ENCODE assay signal across 10 cellular contexts in the genomic region with DNA sequence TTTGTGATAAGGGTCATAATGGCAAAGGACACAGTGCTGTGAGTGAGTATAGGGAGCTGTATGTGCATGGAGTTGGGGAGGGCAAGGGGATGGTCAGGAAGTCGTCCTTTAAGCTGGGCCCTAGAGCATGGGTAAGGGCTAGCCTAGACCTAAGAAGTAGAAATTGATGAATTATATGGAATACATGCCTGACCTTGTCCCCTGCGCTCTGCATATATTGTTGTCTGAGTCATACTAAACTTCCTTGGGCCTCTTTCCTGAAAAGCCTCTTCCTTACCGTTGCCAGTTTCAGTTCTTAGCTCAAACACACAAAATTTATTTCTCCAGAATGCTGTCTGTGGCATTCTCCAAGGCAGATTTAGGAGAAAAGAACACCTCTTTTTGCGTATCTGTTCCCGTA. TPM values are rescaled to one million over a fixed set of nuclear protein-coding genes. Genes with fewer than 3 reads are reported as not detected.
DNase-seq lines count a peak whose midpoint lies in the region; ATAC-seq and TF ChIP-seq lines count a peak whose summit lies in the region.
"Had no signal": no experiment of that assay in that cellular context is flagged by ENCODE, and none has a peak within 500 bp of the region (broad histone marks: within the 10 kb centered on the region; RNA-seq: fewer than 3 reads in every experiment).

No MANE protein-coding gene starts in this region.

- ATAC-seq in HCT116 (no peak), gastrocnemius medialis (no peak), HG02973 (IDR thresholded peaks at IDR 0.05; ENCODE audit: unreplicated experiment) (no peak), HG02870 (IDR thresholded peaks at IDR 0.05; ENCODE audit: unreplicated experiment) (no peak), HG02678 (IDR thresholded peaks at IDR 0.05; ENCODE audit: unreplicated experiment) (no peak)

- intact Hi-C loops in HCT116 (cut with micrococcal nuclease) = no loop called here
- intact Hi-C loops in gastrocnemius medialis (cut with DNase I; ENCODE audit: low total_unique reads) = no loop called here

- no peak for TF ChIP-seq CTCF in HCT116 (IDR thresholded peaks at IDR 0.05 in 2 of 3, conservative IDR thresholded peaks at IDR 0.05 in 1 of 3; ENCODE audit: borderline replicate concordance in 1 of 3, insufficient read depth in 1 of 3, low read depth in 2 of 3, low read length in 2 of 3)
- no peak for TF ChIP-seq CTCF in gastrocnemius medialis (IDR thresholded peaks at IDR 0.05 in 4 of 5, conservative IDR thresholded peaks at IDR 0.05 in 1 of 5)

- H3K9me3 ChIP-seq in HCT116 (ENCODE audit: control insufficient read depth in 1 of 2, insufficient read depth in 1 of 2, low read depth in 1 of 2, low read length in 2 of 2) = no peaks in the 10 kb centered on the region
- no peaks in the 10 kb centered on the region for H3K9me3 ChIP-seq in effector memory CD4-positive, alpha-beta T cell (ENCODE audit: control insufficient read depth, low read length)
- H3K9me3 ChIP-seq in gastrocnemius medialis = no peaks in the 10 kb centered on the region

- no peak overlapping the region for H2AFZ ChIP-seq in HCT116 (ENCODE audit: low read depth, low read length, poor library complexity, severe bottlenecking)

- in situ Hi-C loops in gastrocnemius medialis (cut with MboI; ENCODE audit: low sequenced_read_pairs in 4 of 4) (loop anchor here in 1 of 4 donors (5.0 kb wide), 1 partner anchor 36 kb away; no protein-coding TSS in a partner anchor), ACHN (cut with HindIII; ENCODE audit: low pct_ligation_motif_present, low pct_unique_long_range_greater_than_20kb, low sequenced_read_pairs) (no loop called here)

- DNase-seq in HCT116 (ENCODE audit: low read depth, low spot score) (no peak), RPMI7951 (ENCODE audit: low read depth) (peak; percentile 14), gastrocnemius medialis (no peak), ACHN (no peak)
- no peak for DNase-seq in effector memory CD4-positive, alpha-beta T cell
- DNase-seq: dorsolateral prefrontal cortex, NCI-H69 had no signal

- RAD21 ChIA-PET in HCT116 (lab: Charles Lee; ENCODE audit: low non-redundant PET in 1 of 2, low total read pairs in 2 of 2, uncharacterized antibody in 2 of 2, unreplicated experiment in 2 of 2) = no interaction called here

- H3K4me2 ChIP-seq in HCT116 (ENCODE audit: low read length) = 0 out of 2 replicates have a peak overlapping the region, but pooled peaks have one; percentile 5

- H3K9me2 ChIP-seq in HCT116 (ENCODE audit: insufficient read depth) = no peaks in the 10 kb centered on the region

- H3K4me1 ChIP-seq in HCT116 (ENCODE audit: control insufficient read depth in 1 of 2, insufficient read depth in 2 of 2, low read length in 2 of 2) = peaks cover 5 to 21% of the 10 kb centered on the region in 2 experiments; a peak in 2 of 4 replicates
- H3K4me1 ChIP-seq in effector memory CD4-positive, alpha-beta T cell (ENCODE audit: control insufficient read depth, insufficient read depth, low read length, poor library complexity, severe bottlenecking) = peaks cover 61% of the 10 kb centered on the region
- H3K4me1 ChIP-seq in gastrocnemius medialis = peaks cover 59 to 63% of the 10 kb centered on the region in 2 donors

- H3K27me3 ChIP-seq in HCT116 (ENCODE audit: insufficient read depth, low read length) (no peaks in the 10 kb centered on the region), gastrocnemius medialis (no peaks in the 10 kb centered on the region)
- H3K27me3 ChIP-seq in effector memory CD4-positive, alpha-beta T cell (replicated peaks; ENCODE audit: control insufficient read depth, insufficient read depth, low read length, poor library complexity, severe bottlenecking) = no peaks in the 10 kb centered on the region
- H3K27me3 ChIP-seq: dorsolateral prefrontal cortex had no signal

- TF ChIP-seq RAD21 in HCT116 (IDR thresholded peaks at IDR 0.05; ENCODE audit: low read depth) = no peak

- H3K4me3 ChIP-seq in HCT116 (replicated peaks in 1 of 2; ENCODE audit: low read depth in 1 of 2, low read length in 2 of 2) = no peak overlapping the region
- H3K4me3 ChIP-seq in effector memory CD4-positive, alpha-beta T cell (ENCODE audit: insufficient read depth, low read depth, low read length, poor library complexity, severe bottlenecking) = no peak overlapping the region
- H3K4me3 ChIP-seq in gastrocnemius medialis = peak overlapping the region in 3 of 4 donors; percentile 12 to 72 (median 71)

- H3K27ac ChIP-seq in HCT116 (ENCODE audit: low read depth, low read length) = no peak overlapping the region
- peak overlapping the region; percentile 88 for H3K27ac ChIP-seq in effector memory CD4-positive, alpha-beta T cell (ENCODE audit: insufficient read depth, low read length, poor library complexity, severe bottlenecking)
- peak overlapping the region; percentile 79 to 88 (median 82) for H3K27ac ChIP-seq in gastrocnemius medialis

- CTCF ChIA-PET in HCT116 (lab: Charles Lee) = no interaction called here

- no peak for TF ChIP-seq POLR2A in HCT116 (IDR thresholded peaks at IDR 0.05; ENCODE audit: borderline replicate concordance, extremely low read depth, insufficient read depth, insufficient read length)
- TF ChIP-seq POLR2A in gastrocnemius medialis (IDR thresholded peaks at IDR 0.05) = no peak

- no peak overlapping the region for H3K9ac ChIP-seq in HCT116 (ENCODE audit: low read length)

- H3K79me2 ChIP-seq in HCT116 (ENCODE audit: insufficient read depth, low read length) = peaks cover 86% of the 10 kb centered on the region

- no TSS peak for BruUV-seq in HCT116 (replicated peaks; lab: Mats Ljungman, UMichigan)

- H3K36me3 ChIP-seq in HCT116 (ENCODE audit: control insufficient read depth in 1 of 2, insufficient read depth in 2 of 2, low read length in 2 of 2) (no peaks in the 10 kb centered on the region), gastrocnemius medialis (no peaks in the 10 kb centered on the region)
- H3K36me3 ChIP-seq in effector memory CD4-positive, alpha-beta T cell (ENCODE audit: control insufficient read depth, insufficient read depth, low read length) = no peaks in the 10 kb centered on the region

- no peaks in the 10 kb centered on the region for H4K20me1 ChIP-seq in HCT116 (ENCODE audit: insufficient read depth)

- POLR2A ChIA-PET in HCT116 (lab: Charles Lee) = no interaction called here

TF ChIP-seq in HCT116, 20 proteins besides CTCF, POLR2A, EP300 and RAD21 (continues in another document):
- TF ChIP-seq FOSL1 (IDR thresholded peaks at IDR 0.05; ENCODE audit: low read depth) (no peak), SIN3A (IDR thresholded peaks at IDR 0.05; ENCODE audit: low read depth) (no peak), EGR1 (IDR thresholded peaks at IDR 0.05; ENCODE audit: low read depth) (no peak), ZFX (IDR thresholded peaks at IDR 0.05) (no peak), CEBPB (IDR thresholded peaks at IDR 0.05; ENCODE audit: low read depth) (no peak), TCF7L2 (IDR thresholded peaks at IDR 0.05; ENCODE audit: borderline replicate concordance, extremely low read depth, insufficient read depth, insufficient read length) (no peak), EZH2phosphoT487 (IDR thresholded peaks at IDR 0.05; ENCODE audit: borderline replicate concordance) (no peak), EZH2 (IDR thresholded peaks at IDR 0.05) (no peak), ELF1 (IDR thresholded peaks at IDR 0.05; ENCODE audit: borderline replicate concordance, low read depth) (no peak), SRF (IDR thresholded peaks at IDR 0.05; ENCODE audit: low read depth) (no peak), POLR2AphosphoS5 (IDR thresholded peaks at IDR 0.05; ENCODE audit: low read depth, low read length) (no peak), ZNF274 (IDR thresholded peaks at IDR 0.05; ENCODE audit: low read depth, low read length) (no peak), SP1 (IDR thresholded peaks at IDR 0.05; ENCODE audit: low read depth) (no peak)
- TF ChIP-seq, protein P1, sequence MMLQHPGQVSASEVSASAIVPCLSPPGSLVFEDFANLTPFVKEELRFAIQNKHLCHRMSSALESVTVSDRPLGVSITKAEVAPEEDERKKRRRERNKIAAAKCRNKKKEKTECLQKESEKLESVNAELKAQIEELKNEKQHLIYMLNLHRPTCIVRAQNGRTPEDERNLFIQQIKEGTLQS (IDR thresholded peaks at IDR 0.05) = no peak
- TF ChIP-seq, protein P2, sequence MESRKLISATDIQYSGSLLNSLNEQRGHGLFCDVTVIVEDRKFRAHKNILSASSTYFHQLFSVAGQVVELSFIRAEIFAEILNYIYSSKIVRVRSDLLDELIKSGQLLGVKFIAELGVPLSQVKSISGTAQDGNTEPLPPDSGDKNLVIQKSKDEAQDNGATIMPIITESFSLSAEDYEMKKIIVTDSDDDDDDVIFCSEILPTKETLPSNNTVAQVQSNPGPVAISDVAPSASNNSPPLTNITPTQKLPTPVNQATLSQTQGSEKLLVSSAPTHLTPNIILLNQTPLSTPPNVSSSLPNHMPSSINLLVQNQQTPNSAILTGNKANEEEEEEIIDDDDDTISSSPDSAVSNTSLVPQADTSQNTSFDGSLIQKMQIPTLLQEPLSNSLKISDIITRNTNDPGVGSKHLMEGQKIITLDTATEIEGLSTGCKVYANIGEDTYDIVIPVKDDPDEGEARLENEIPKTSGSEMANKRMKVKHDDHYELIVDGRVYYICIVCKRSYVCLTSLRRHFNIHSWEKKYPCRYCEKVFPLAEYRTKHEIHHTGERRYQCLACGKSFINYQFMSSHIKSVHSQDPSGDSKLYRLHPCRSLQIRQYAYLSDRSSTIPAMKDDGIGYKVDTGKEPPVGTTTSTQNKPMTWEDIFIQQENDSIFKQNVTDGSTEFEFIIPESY (IDR thresholded peaks at IDR 0.05; ENCODE audit: extremely low read depth, insufficient replicate concordance, low read length) = no peak
- TF ChIP-seq, protein P3, sequence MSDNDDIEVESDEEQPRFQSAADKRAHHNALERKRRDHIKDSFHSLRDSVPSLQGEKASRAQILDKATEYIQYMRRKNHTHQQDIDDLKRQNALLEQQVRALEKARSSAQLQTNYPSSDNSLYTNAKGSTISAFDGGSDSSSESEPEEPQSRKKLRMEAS (IDR thresholded peaks at IDR 0.05) = no peak

RNA-seq across cellular contexts. Expression of a gene that starts 4.6 kb away (rescaled TPM):
- 12.7 TPM for total RNA-seq in HCT116 (2021; ENCODE audit: unreplicated experiment)
- 5.9 and 7.4 TPM in 2 replicates for polyA plus RNA-seq in HCT116 (2012)
- total RNA-seq in RPMI7951 (2014; rRNA removed; shearing (Covaris generic)) = 15.3 and 16.0 TPM in 2 replicates
- total RNA-seq in gastrocnemius medialis = 10 to 100 TPM; 18.4 to 29.0 (median 21.9) TPM

Comparison
In these comparisons a context has a peak if more than half of its experiments do, and no peak if none do; other contexts are left out.
1. H3K4me3 ChIP-seq: peak in gastrocnemius medialis (3 of 4); none in HCT116 (0 of 2) and effector memory CD4-positive, alpha-beta T cell (single experiment).